19 cellular contexts compared by ENCODE assay signal in genomic region chr4:38386011-38386551, GRCh38.
DNase-seq lines count a peak whose midpoint lies in the region; ATAC-seq and TF ChIP-seq lines count a peak whose summit lies in the region.
"Had no signal": no experiment of that assay in that cellular context is flagged by ENCODE, and none has a peak within 500 bp of the region (broad histone marks: within the 10 kb centered on the region; RNA-seq: fewer than 3 reads in every experiment).

No MANE protein-coding gene starts in this region.

- ATAC-seq in lower lobe of right lung (no peak), HG03439 (IDR thresholded peaks at IDR 0.05; ENCODE audit: unreplicated experiment) (no peak)
- ATAC-seq: activated T-cell treated with anti-CD3 and anti-CD28 coated beads, Interleukin-2, amount 50 U/mL, for 4 hours; HCT116; Right ventricle myocardium inferior had no signal

- in situ Hi-C loops in Caki2 (cut with HindIII; ENCODE audit: low pct_unique_long_range_greater_than_20kb, low sequenced_read_pairs), result no loop called here

- intact Hi-C loops in adrenal gland (cut with DNase I), result no loop called here
- intact Hi-C loops in lower lobe of right lung (cut with DNase I), result no loop called here
- intact Hi-C loops in stomach (cut with DNase I; ENCODE audit: low total_unique reads), result no loop called here

- H3K27ac ChIP-seq in adrenal gland, result peak overlapping the region in 4 of 5 donors; percentile 37 to 61 (median 58)
- peak overlapping the region; percentile 21 for H3K27ac ChIP-seq in lower lobe of right lung
- H3K27ac ChIP-seq in stomach, result peak overlapping the region in 4 of 5 donors; percentile 45 to 73 (median 59)
- H3K27ac ChIP-seq: BLaER1 treated with 17β-estradiol and CSF1 and Interleukin-3, amounts not matched to agents 10 nM and 100 nM; dorsolateral prefrontal cortex; neutrophil had no signal

- H3K36me3 ChIP-seq in adrenal gland (replicated peaks in 1 of 2) (no peaks in the 10 kb centered on the region), lower lobe of right lung (no peaks in the 10 kb centered on the region), stomach (no peaks in the 10 kb centered on the region)
- H3K36me3 ChIP-seq: neutrophil had no signal

- DNase-seq in Caki2 (ENCODE audit: low read depth) (peak; percentile 83), adrenal gland (no peak), lower lobe of right lung (no peak), stomach (no peak), iPS-NIHi7 (ENCODE audit: extremely low spot score) (no peak), NCI-H510A treated with DMSO at 0.1 percent for 48 hours (lab: John Stamatoyannopoulos, UW) (no peak)
- DNase-seq in activated CD4-positive, alpha-beta T cell treated with anti-CD3 and anti-CD28 coated beads, Interleukin-2, amount 50 U/mL, for 1 hour, result no peak
- DNase-seq: activated CD4-positive, alpha-beta T cell treated with anti-CD3 and anti-CD28 coated beads, Interleukin-2, amount 10 ng/mL, durations not matched to agents 24 days and 14 days; activated gamma-delta T cell treated with Interleukin-2 at 50 U/mL for 16 hours; activated T-cell treated with anti-CD3 and anti-CD28 coated beads, Interleukin-2, amount 50 U/mL, for 4 hours; dorsolateral prefrontal cortex; NCI-H446 treated with DMSO at 0.1 percent for 48 hours; trophoblast cell had no signal

- H3K4me3 ChIP-seq in adrenal gland (no peak overlapping the region), lower lobe of right lung (no peak overlapping the region), stomach (no peak overlapping the region)
- H3K4me3 ChIP-seq: BLaER1 treated with 17β-estradiol and CSF1 and Interleukin-3, amounts not matched to agents 10 nM and 100 nM; dorsolateral prefrontal cortex; skin epidermis had no signal

- H3K4me1 ChIP-seq in adrenal gland (replicated peaks in 1 of 2) (peaks cover 37 to 72% of the 10 kb centered on the region in 2 donors), lower lobe of right lung (peaks cover 41% of the 10 kb centered on the region), stomach (peaks cover 21 to 59% (median 39%) of the 10 kb centered on the region in 4 donors)

- TF ChIP-seq EP300 in stomach (IDR thresholded peaks at IDR 0.05), result no peak

- H3K27me3 ChIP-seq in adrenal gland (no peaks in the 10 kb centered on the region), lower lobe of right lung (ENCODE audit: low read depth) (no peaks in the 10 kb centered on the region), stomach (no peaks in the 10 kb centered on the region)
- H3K27me3 ChIP-seq: BLaER1 treated with 17β-estradiol and CSF1 and Interleukin-3, amounts not matched to agents 10 nM and 100 nM; dorsolateral prefrontal cortex had no signal

- WGBS in adrenal gland, 4 donors, result 24 to 35% (median 27%) methylated on average over 2 of the region's 2 CpGs
- 24 to 46% (median 35%) methylated on average over 2 of the region's 2 CpGs for WGBS in stomach, 5 donors

- no peak for TF ChIP-seq POLR2A in adrenal gland (IDR thresholded peaks at IDR 0.05)
- TF ChIP-seq POLR2A in stomach (IDR thresholded peaks at IDR 0.05), result no peak

- no peaks in the 10 kb centered on the region for H3K9me3 ChIP-seq in adrenal gland (replicated peaks in 1 of 3)
- no peaks in the 10 kb centered on the region for H3K9me3 ChIP-seq in lower lobe of right lung
- peaks cover 0 to 2% (median 0%) of the 10 kb centered on the region in 4 donors for H3K9me3 ChIP-seq in stomach
- H3K9me3 ChIP-seq: neutrophil had no signal

- TF ChIP-seq CTCF in adrenal gland (IDR thresholded peaks at IDR 0.05), result no peak
- no peak for TF ChIP-seq CTCF in lower lobe of right lung (IDR thresholded peaks at IDR 0.05)
- TF ChIP-seq CTCF in stomach (IDR thresholded peaks at IDR 0.05), result no peak
